Comparison of ENCODE assay signal across 14 cellular contexts in genomic region chr12:42450248-42450647, GRCh38.
A peak's percentile ranks its signal among the peaks of the same experiment; 100 is the strongest.
DNase-seq lines count a peak whose midpoint lies in the region; ATAC-seq, FAIRE-seq and TF ChIP-seq lines count a peak whose summit lies in the region.
"Had no signal": no experiment of that assay in that cellular context is flagged by ENCODE, and none has a peak within 500 bp of the region (broad histone marks: within the 10 kb centered on the region; RNA-seq: fewer than 3 reads in every experiment).

No MANE protein-coding gene starts in this region.

- H3K4me1 ChIP-seq in right cardiac atrium (ENCODE audit: control insufficient read depth, insufficient read depth, low read length) (no peaks in the 10 kb centered on the region), foreskin keratinocyte (no peaks in the 10 kb centered on the region)

- no peak overlapping the region for H3K4me3 ChIP-seq in right cardiac atrium (ENCODE audit: low read length)
- H3K4me3 ChIP-seq: tibial nerve had no signal

- 55% methylated on average over 2 of the region's 2 CpGs for WGBS in right cardiac atrium

- H3K9me3 ChIP-seq in right cardiac atrium (ENCODE audit: control insufficient read depth, low read length) = no peaks in the 10 kb centered on the region
- H3K9me3 ChIP-seq: tibial nerve had no signal

- ATAC-seq in right cardiac atrium = peak; percentile 43 to 53
- ATAC-seq in left ventricle myocardium superior = no peak
- peak; percentile 39 for ATAC-seq in foreskin keratinocyte

- DNase-seq in right cardiac atrium (no peak), left ventricle myocardium superior (no peak), RCC 7860 (ENCODE audit: low spot score) (peak; percentile 53), foreskin keratinocyte (no peak)
- no peak for DNase-seq in activated naive CD4-positive, alpha-beta T cell (lab: John Stamatoyannopoulos, UW)
- DNase-seq in activated naive CD4-positive, alpha-beta T cell treated with Interleukin-2 at 50 U/mL for 16 hours = no peak
- no peak for DNase-seq in stimulated activated naive CD4-positive, alpha-beta T cell (lab: John Stamatoyannopoulos, UW)
- DNase-seq in activated effector memory CD4-positive, alpha-beta T cell treated with anti-CD3 and anti-CD28 coated beads, Interleukin-2, amount 50 U/mL, for 16 hours = no peak
- DNase-seq: activated CD8-positive, alpha-beta memory T cell treated with anti-CD3 and anti-CD28 coated beads, Interleukin-2, amount 50 U/mL, for 48 hours; activated naive CD8-positive, alpha-beta T cell treated with anti-CD3 and anti-CD28 coated beads, Interleukin-2, amount 10 ng/mL, durations not matched to agents 7 days and 5 days; NCI-H2081 had no signal

- intact Hi-C loops in right cardiac atrium (cut with DNase I) = no loop called here
- intact Hi-C loops in left ventricle myocardium superior (cut with micrococcal nuclease) = no loop called here

- H3K27ac ChIP-seq in right cardiac atrium (ENCODE audit: low read length) (no peak overlapping the region), foreskin keratinocyte (no peak overlapping the region)
- H3K27ac ChIP-seq: KMS-11, tibial nerve, VCaP had no signal

- H3K27me3 ChIP-seq in right cardiac atrium (ENCODE audit: control insufficient read depth, insufficient read depth) = no peaks in the 10 kb centered on the region
- H3K27me3 ChIP-seq in foreskin keratinocyte = no peaks in the 10 kb centered on the region
- H3K27me3 ChIP-seq: tibial nerve had no signal

- TF ChIP-seq CTCF in foreskin keratinocyte (conservative IDR thresholded peaks at IDR 0.05) = no peak

- FAIRE-seq in RCC 7860 (lab: Jason Lieb, UNC) = no peak
